Comparison of ENCODE assay signal across 1 cellular context in the genomic region with DNA sequence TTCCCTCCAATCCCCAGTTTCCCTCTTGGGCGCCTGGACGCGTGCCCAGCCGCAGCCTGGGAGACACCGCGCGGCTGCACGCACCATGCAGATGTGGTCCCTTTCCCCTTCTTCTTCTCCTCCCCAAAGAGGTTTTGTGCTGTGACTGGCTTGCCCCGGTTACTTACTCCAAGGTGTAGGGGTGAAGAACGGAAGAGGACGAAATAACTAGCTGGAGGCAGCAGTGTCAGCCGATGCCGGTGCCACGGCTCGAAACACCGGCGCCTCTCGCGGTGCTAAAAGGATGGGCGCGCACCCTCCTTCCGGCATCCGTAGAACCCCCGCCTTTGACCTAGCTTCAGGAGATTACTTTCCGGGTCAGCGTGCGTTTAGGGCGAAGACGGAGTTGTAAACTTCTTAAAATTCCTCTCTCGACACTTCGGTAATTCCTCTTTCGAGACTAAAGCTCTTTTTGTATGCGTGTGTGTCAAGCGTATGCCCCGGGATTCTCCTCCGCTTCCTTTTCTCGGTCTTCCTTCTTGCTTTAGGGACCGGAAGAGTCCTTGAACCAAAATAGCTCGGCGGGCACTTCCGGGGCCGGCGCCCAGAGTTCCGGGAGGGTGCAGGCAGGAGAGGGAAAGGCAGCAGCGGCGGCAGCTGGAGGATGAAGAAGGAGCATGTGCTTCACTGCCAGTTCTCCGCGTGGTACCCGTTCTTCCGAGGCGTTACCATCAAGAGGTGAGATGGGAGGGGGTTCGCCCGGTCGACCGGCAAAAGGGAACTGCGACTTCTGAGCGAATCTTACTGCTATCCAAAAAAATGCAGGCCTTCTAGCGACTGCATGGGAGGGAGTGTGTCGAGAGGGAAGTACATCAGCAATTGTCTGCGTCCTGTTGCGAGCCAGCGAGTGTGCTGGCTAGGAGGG.
A peak's percentile ranks its signal among the peaks of the same experiment; 100 is the strongest.
TF ChIP-seq lines count a peak whose summit lies in the region.

A gene with protein sequence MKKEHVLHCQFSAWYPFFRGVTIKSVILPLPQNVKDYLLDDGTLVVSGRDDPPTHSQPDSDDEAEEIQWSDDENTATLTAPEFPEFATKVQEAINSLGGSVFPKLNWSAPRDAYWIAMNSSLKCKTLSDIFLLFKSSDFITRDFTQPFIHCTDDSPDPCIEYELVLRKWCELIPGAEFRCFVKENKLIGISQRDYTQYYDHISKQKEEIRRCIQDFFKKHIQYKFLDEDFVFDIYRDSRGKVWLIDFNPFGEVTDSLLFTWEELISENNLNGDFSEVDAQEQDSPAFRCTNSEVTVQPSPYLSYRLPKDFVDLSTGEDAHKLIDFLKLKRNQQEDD (plus strand): TSS at position 586 of the 904 bp plus-strand sequence. CDS start 58 bp downstream, at position 644.
A gene (minus strand): TSS at position 289 of the 904 bp plus-strand sequence. CDS start 9,600 bp downstream, outside the sequence.

TF ChIP-seq in HEK293, 187 proteins besides CTCF, POLR2A, EP300 and RAD21 (continued from another document and continues in another):
- TF ChIP-seq, protein P1, sequence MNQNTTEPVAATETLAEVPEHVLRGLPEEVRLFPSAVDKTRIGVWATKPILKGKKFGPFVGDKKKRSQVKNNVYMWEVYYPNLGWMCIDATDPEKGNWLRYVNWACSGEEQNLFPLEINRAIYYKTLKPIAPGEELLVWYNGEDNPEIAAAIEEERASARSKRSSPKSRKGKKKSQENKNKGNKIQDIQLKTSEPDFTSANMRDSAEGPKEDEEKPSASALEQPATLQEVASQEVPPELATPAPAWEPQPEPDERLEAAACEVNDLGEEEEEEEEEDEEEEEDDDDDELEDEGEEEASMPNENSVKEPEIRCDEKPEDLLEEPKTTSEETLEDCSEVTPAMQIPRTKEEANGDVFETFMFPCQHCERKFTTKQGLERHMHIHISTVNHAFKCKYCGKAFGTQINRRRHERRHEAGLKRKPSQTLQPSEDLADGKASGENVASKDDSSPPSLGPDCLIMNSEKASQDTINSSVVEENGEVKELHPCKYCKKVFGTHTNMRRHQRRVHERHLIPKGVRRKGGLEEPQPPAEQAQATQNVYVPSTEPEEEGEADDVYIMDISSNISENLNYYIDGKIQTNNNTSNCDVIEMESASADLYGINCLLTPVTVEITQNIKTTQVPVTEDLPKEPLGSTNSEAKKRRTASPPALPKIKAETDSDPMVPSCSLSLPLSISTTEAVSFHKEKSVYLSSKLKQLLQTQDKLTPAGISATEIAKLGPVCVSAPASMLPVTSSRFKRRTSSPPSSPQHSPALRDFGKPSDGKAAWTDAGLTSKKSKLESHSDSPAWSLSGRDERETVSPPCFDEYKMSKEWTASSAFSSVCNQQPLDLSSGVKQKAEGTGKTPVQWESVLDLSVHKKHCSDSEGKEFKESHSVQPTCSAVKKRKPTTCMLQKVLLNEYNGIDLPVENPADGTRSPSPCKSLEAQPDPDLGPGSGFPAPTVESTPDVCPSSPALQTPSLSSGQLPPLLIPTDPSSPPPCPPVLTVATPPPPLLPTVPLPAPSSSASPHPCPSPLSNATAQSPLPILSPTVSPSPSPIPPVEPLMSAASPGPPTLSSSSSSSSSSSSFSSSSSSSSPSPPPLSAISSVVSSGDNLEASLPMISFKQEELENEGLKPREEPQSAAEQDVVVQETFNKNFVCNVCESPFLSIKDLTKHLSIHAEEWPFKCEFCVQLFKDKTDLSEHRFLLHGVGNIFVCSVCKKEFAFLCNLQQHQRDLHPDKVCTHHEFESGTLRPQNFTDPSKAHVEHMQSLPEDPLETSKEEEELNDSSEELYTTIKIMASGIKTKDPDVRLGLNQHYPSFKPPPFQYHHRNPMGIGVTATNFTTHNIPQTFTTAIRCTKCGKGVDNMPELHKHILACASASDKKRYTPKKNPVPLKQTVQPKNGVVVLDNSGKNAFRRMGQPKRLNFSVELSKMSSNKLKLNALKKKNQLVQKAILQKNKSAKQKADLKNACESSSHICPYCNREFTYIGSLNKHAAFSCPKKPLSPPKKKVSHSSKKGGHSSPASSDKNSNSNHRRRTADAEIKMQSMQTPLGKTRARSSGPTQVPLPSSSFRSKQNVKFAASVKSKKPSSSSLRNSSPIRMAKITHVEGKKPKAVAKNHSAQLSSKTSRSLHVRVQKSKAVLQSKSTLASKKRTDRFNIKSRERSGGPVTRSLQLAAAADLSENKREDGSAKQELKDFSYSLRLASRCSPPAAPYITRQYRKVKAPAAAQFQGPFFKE (tag by site-specific recombination; IDR thresholded peaks at IDR 0.05; ENCODE audit: borderline replicate concordance) = no peak
- no peak for TF ChIP-seq REPIN1 (tag by site-specific recombination; IDR thresholded peaks at IDR 0.05; ENCODE audit: low read depth)
- TF ChIP-seq ZNF660 (tag by site-specific recombination; IDR thresholded peaks at IDR 0.05) = peak; percentile 83
- TF ChIP-seq TCF7L2 (IDR thresholded peaks at IDR 0.05; ENCODE audit: borderline replicate concordance, low read depth, low read length) = no peak
- TF ChIP-seq ZNF248 (tag by site-specific recombination; IDR thresholded peaks at IDR 0.05) = no peak
- TF ChIP-seq SP3 (tag by site-specific recombination; IDR thresholded peaks at IDR 0.05) = peak; percentile 62
- no peak for TF ChIP-seq ZNF426 (tag by site-specific recombination; IDR thresholded peaks at IDR 0.05)
- 0 out of 2 replicates have a peak, but pooled peaks have one; percentile 57 for TF ChIP-seq ZBTB7A (tag by site-specific recombination; IDR thresholded peaks at IDR 0.05; ENCODE audit: low read depth)
- TF ChIP-seq SETDB1 (IDR thresholded peaks at IDR 0.05; ENCODE audit: insufficient read length, low read length) = no peak
- peak; percentile 82 for TF ChIP-seq ZNF629 (tag by site-specific recombination; IDR thresholded peaks at IDR 0.05)
- no peak for TF ChIP-seq HOXA7 (CRISPR knock-in tag; IDR thresholded peaks at IDR 0.05; ENCODE audit: borderline replicate concordance)
- TF ChIP-seq ZNF571 (tag by site-specific recombination; IDR thresholded peaks at IDR 0.05) = no peak
- TF ChIP-seq, protein P2, sequence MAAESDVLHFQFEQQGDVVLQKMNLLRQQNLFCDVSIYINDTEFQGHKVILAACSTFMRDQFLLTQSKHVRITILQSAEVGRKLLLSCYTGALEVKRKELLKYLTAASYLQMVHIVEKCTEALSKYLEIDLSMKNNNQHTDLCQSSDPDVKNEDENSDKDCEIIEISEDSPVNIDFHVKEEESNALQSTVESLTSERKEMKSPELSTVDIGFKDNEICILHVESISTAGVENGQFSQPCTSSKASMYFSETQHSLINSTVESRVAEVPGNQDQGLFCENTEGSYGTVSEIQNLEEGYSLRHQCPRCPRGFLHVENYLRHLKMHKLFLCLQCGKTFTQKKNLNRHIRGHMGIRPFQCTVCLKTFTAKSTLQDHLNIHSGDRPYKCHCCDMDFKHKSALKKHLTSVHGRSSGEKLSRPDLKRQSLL (tag by site-specific recombination; IDR thresholded peaks at IDR 0.05) = no peak
- TF ChIP-seq SP7 (tag by site-specific recombination; IDR thresholded peaks at IDR 0.05) = peak; percentile 80
- TF ChIP-seq ZNF701 (tag by site-specific recombination; IDR thresholded peaks at IDR 0.05) = no peak
- TF ChIP-seq ZNF221 (tag by site-specific recombination; IDR thresholded peaks at IDR 0.05; ENCODE audit: borderline replicate concordance) = no peak
- TF ChIP-seq, protein P3, sequence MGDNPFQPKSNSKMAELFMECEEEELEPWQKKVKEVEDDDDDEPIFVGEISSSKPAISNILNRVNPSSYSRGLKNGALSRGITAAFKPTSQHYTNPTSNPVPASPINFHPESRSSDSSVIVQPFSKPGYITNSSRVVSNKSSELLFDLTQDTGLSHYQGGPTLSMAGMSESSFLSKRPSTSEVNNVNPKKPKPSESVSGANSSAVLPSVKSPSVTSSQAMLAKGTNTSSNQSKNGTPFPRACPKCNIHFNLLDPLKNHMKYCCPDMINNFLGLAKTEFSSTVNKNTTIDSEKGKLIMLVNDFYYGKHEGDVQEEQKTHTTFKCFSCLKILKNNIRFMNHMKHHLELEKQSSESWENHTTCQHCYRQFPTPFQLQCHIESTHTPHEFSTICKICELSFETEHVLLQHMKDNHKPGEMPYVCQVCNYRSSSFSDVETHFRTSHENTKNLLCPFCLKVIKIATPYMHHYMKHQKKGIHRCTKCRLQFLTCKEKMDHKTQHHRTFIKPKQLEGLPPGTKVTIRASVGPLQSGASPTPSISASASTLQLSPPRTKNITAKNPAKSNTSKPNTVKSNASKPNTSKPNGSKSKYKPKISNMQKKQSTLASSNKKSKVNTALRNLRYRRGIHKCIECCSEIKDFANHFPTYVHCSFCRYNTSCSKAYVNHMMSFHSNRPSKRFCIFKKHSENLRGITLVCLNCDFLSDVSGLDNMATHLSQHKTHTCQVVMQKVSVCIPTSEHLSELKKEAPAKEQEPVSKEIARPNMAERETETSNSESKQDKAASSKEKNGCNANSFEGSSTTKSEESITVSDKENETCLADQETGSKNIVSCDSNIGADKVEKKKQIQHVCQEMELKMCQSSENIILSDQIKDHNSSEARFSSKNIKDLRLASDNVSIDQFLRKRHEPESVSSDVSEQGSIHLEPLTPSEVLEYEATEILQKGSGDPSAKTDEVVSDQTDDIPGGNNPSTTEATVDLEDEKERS (tag by site-specific recombination; IDR thresholded peaks at IDR 0.05) = no peak
- TF ChIP-seq ZNF837 (tag by site-specific recombination; IDR thresholded peaks at IDR 0.05) = no peak
- TF ChIP-seq, protein P4, sequence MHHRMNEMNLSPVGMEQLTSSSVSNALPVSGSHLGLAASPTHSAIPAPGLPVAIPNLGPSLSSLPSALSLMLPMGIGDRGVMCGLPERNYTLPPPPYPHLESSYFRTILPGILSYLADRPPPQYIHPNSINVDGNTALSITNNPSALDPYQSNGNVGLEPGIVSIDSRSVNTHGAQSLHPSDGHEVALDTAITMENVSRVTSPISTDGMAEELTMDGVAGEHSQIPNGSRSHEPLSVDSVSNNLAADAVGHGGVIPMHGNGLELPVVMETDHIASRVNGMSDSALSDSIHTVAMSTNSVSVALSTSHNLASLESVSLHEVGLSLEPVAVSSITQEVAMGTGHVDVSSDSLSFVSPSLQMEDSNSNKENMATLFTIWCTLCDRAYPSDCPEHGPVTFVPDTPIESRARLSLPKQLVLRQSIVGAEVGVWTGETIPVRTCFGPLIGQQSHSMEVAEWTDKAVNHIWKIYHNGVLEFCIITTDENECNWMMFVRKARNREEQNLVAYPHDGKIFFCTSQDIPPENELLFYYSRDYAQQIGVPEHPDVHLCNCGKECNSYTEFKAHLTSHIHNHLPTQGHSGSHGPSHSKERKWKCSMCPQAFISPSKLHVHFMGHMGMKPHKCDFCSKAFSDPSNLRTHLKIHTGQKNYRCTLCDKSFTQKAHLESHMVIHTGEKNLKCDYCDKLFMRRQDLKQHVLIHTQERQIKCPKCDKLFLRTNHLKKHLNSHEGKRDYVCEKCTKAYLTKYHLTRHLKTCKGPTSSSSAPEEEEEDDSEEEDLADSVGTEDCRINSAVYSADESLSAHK (tag by site-specific recombination; IDR thresholded peaks at IDR 0.05) = 0 out of 2 replicates have a peak, but pooled peaks have one; percentile 15
- no peak for TF ChIP-seq ZFP69B (tag by site-specific recombination; IDR thresholded peaks at IDR 0.05)
- no peak for TF ChIP-seq ZNF624 (tag by site-specific recombination; IDR thresholded peaks at IDR 0.05)
- TF ChIP-seq ZNF335 (tag by site-specific recombination; conservative IDR thresholded peaks at IDR 0.05) = peak; percentile 82
- no peak for TF ChIP-seq ZNF626 (tag by site-specific recombination; IDR thresholded peaks at IDR 0.05)
- 0 out of 2 replicates have a peak, but pooled peaks have one; percentile 50 for TF ChIP-seq ZNF423 (tag by site-specific recombination; IDR thresholded peaks at IDR 0.05)
- no peak; the same call in 1 of the 2 replicates for TF ChIP-seq HOXC10 (CRISPR knock-in tag; IDR thresholded peaks at IDR 0.05)
- TF ChIP-seq ZNF677 (tag by site-specific recombination; IDR thresholded peaks at IDR 0.05) = no peak
- TF ChIP-seq, protein P5, sequence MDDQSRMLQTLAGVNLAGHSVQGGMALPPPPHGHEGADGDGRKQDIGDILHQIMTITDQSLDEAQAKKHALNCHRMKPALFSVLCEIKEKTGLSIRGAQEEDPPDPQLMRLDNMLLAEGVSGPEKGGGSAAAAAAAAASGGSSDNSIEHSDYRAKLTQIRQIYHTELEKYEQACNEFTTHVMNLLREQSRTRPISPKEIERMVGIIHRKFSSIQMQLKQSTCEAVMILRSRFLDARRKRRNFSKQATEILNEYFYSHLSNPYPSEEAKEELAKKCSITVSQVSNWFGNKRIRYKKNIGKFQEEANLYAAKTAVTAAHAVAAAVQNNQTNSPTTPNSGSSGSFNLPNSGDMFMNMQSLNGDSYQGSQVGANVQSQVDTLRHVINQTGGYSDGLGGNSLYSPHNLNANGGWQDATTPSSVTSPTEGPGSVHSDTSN (CRISPR knock-in tag; IDR thresholded peaks at IDR 0.05) = no peak
- TF ChIP-seq ZNF302 (tag by site-specific recombination; IDR thresholded peaks at IDR 0.05; ENCODE audit: low read depth) = no peak
- TF ChIP-seq, protein P6, sequence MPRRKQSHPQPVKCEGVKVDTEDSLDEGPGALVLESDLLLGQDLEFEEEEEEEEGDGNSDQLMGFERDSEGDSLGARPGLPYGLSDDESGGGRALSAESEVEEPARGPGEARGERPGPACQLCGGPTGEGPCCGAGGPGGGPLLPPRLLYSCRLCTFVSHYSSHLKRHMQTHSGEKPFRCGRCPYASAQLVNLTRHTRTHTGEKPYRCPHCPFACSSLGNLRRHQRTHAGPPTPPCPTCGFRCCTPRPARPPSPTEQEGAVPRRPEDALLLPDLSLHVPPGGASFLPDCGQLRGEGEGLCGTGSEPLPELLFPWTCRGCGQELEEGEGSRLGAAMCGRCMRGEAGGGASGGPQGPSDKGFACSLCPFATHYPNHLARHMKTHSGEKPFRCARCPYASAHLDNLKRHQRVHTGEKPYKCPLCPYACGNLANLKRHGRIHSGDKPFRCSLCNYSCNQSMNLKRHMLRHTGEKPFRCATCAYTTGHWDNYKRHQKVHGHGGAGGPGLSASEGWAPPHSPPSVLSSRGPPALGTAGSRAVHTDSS (tag by site-specific recombination; IDR thresholded peaks at IDR 0.05) = peak; percentile 95
- TF ChIP-seq ZNF404 (tag by site-specific recombination; IDR thresholded peaks at IDR 0.05) = no peak
- TF ChIP-seq SALL2 (tag by site-specific recombination; IDR thresholded peaks at IDR 0.05; ENCODE audit: borderline replicate concordance) = no peak
- no peak for TF ChIP-seq KLF9 (tag by site-specific recombination; IDR thresholded peaks at IDR 0.05; ENCODE audit: low read depth)
- TF ChIP-seq ZNF600 (tag by site-specific recombination; IDR thresholded peaks at IDR 0.05) = peak; percentile 95
- TF ChIP-seq, protein P7, sequence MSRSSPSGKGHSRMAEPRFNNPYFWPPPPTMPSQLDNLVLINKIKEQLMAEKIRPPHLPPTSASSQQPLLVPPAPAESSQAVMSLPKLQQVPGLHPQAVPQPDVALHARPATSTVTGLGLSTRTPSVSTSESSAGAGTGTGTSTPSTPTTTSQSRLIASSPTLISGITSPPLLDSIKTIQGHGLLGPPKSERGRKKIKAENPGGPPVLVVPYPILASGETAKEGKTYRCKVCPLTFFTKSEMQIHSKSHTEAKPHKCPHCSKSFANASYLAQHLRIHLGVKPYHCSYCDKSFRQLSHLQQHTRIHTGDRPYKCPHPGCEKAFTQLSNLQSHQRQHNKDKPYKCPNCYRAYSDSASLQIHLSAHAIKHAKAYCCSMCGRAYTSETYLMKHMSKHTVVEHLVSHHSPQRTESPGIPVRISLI (tag by site-specific recombination; IDR thresholded peaks at IDR 0.05) = no peak; the same call in 1 of the 2 replicates
- TF ChIP-seq ZXDB (tag by site-specific recombination; IDR thresholded peaks at IDR 0.05) = peak; percentile 98
- TF ChIP-seq ZNF621 (tag by site-specific recombination; IDR thresholded peaks at IDR 0.05) = no peak
- TF ChIP-seq ZNF274 (IDR thresholded peaks at IDR 0.05; ENCODE audit: low read length) = no peak
- no peak for TF ChIP-seq ZNF274 (tag by site-specific recombination; IDR thresholded peaks at IDR 0.05; ENCODE audit: borderline replicate concordance)
- TF ChIP-seq ZNF521 (tag by site-specific recombination; IDR thresholded peaks at IDR 0.05) = no peak
- TF ChIP-seq ZBTB1 (tag by site-specific recombination; IDR thresholded peaks at IDR 0.05) = no peak
- TF ChIP-seq IKZF3 (tag by site-specific recombination; IDR thresholded peaks at IDR 0.05) = peak; percentile 61
- no peak for TF ChIP-seq ZNF350 (tag by site-specific recombination; IDR thresholded peaks at IDR 0.05)
